Comparison of ENCODE assay signal across 1 cellular context in genomic region chr13:24356270-24356669, GRCh38.
TF ChIP-seq lines count a peak whose summit lies in the region.

No MANE protein-coding gene starts in this region.

TF ChIP-seq in IMR-90, 13 proteins besides CTCF, POLR2A, EP300 and RAD21:
- no peak for TF ChIP-seq MAFK (IDR thresholded peaks at IDR 0.05; ENCODE audit: low read depth, low read length)
- no peak for TF ChIP-seq CHD1 (IDR thresholded peaks at IDR 0.05; ENCODE audit: low read depth, low read length)
- no peak for TF ChIP-seq MXI1 (IDR thresholded peaks at IDR 0.05; ENCODE audit: borderline replicate concordance, low read depth, low read length)
- TF ChIP-seq FOS (IDR thresholded peaks at IDR 0.05; ENCODE audit: low read depth, low read length) = no peak
- no peak for TF ChIP-seq MAZ (IDR thresholded peaks at IDR 0.05; ENCODE audit: borderline replicate concordance, low read depth, low read length)
- no peak for TF ChIP-seq USF2 (IDR thresholded peaks at IDR 0.05; ENCODE audit: low read depth, low read length)
- TF ChIP-seq BHLHE40 (IDR thresholded peaks at IDR 0.05; ENCODE audit: low read depth, low read length) = no peak
- no peak for TF ChIP-seq NFE2L2 (IDR thresholded peaks at IDR 0.05; ENCODE audit: low read depth, low read length)
- TF ChIP-seq RFX5 (IDR thresholded peaks at IDR 0.05; ENCODE audit: low read depth, low read length) = no peak
- no peak for TF ChIP-seq CEBPB (IDR thresholded peaks at IDR 0.05; ENCODE audit: low read depth, low read length)
- TF ChIP-seq RCOR1 (IDR thresholded peaks at IDR 0.05; ENCODE audit: insufficient replicate concordance, low read length) = no peak
- TF ChIP-seq ELK1 (IDR thresholded peaks at IDR 0.05; ENCODE audit: borderline replicate concordance, low read depth, low read length) = no peak
- no peak for TF ChIP-seq SMC3 (IDR thresholded peaks at IDR 0.05; ENCODE audit: low read depth, low read length)
